ENCODE assay signal across 20 cellular contexts in genomic region chr7:117774943-117775342, GRCh38.
DNase-seq lines count a peak whose midpoint lies in the region; ATAC-seq and TF ChIP-seq lines count a peak whose summit lies in the region.
"Had no signal": no experiment of that assay in that cellular context is flagged by ENCODE, and none has a peak within 500 bp of the region (broad histone marks: within the 10 kb centered on the region; RNA-seq: fewer than 3 reads in every experiment).

No MANE protein-coding gene starts in this region.

- H4K20me1 ChIP-seq in Karpas-422 (ENCODE audit: insufficient read depth, low read depth, low read length): no peaks in the 10 kb centered on the region

- H3K27me3 ChIP-seq in left ventricle myocardium inferior (ENCODE audit: low read depth) (no peaks in the 10 kb centered on the region), H7 (ENCODE audit: control insufficient read depth, insufficient read depth, low read length) (no peaks in the 10 kb centered on the region), Karpas-422 (ENCODE audit: low read length) (no peaks in the 10 kb centered on the region)
- H3K27me3 ChIP-seq: MG63 had no signal

- peak; percentile 38 to 60 for ATAC-seq in left cardiac atrium
- ATAC-seq: K562 had no signal

- H3K4me1 ChIP-seq in left ventricle myocardium inferior (no peaks in the 10 kb centered on the region), Karpas-422 (ENCODE audit: low read length) (no peaks in the 10 kb centered on the region)

- H3K36me3 ChIP-seq in left ventricle myocardium inferior (no peaks in the 10 kb centered on the region), H7 (replicated peaks; ENCODE audit: control insufficient read depth, insufficient read depth, low read length) (peaks cover 2% of the 10 kb centered on the region), Karpas-422 (ENCODE audit: insufficient read depth, low read length) (no peaks in the 10 kb centered on the region)
- H3K36me3 ChIP-seq: MG63 had no signal

- peak; percentile 71 for DNase-seq in DMS79 treated with DMSO at 0.1 percent for 48 hours (lab: John Stamatoyannopoulos, UW)
- no peak for DNase-seq in DMS79 (lab: John Stamatoyannopoulos, UW)
- no peak for DNase-seq in left cardiac atrium
- no peak for DNase-seq in left ventricle myocardium inferior
- peak; percentile 14 for DNase-seq in fibroblast of peridontal ligament (ENCODE audit: extremely low read depth)
- no peak for DNase-seq in kidney tubule cell (ENCODE audit: low spot score)
- DNase-seq in H7: no peak
- DNase-seq in Karpas-422: no peak
- DNase-seq: Calu3; CD8-positive, alpha-beta memory T cell; MG63; NCI-H1694; NCI-H2081 treated with DMSO at 0.1 percent for 48 hours; NCI-H446; NCI-H524 treated with DMSO at 0.1 percent for 48 hours; NCI-H774; PC-9; SHP77 had no signal

- no peak overlapping the region for H3K9ac ChIP-seq in Karpas-422 (ENCODE audit: low read length)

- H2AFZ ChIP-seq in Karpas-422 (ENCODE audit: low read length): no peak overlapping the region
- H2AFZ ChIP-seq: PC-9 had no signal

- no peaks in the 10 kb centered on the region for H3K9me2 ChIP-seq in Karpas-422 (replicated peaks; ENCODE audit: insufficient read depth, low read length)

- H3K4me2 ChIP-seq in Karpas-422 (ENCODE audit: low read depth, low read length, poor library complexity, severe bottlenecking): no peak overlapping the region
- H3K4me2 ChIP-seq: PC-9 had no signal

- no peak overlapping the region for H3K4me3 ChIP-seq in left ventricle myocardium inferior
- H3K4me3 ChIP-seq in H7 (ENCODE audit: insufficient read depth, low read depth, low read length): no peak overlapping the region
- H3K4me3 ChIP-seq in Karpas-422 (ENCODE audit: low read length): no peak overlapping the region
- H3K4me3 ChIP-seq: K562, MG63, PC-9 had no signal

- TF ChIP-seq CTCF in left ventricle myocardium inferior (IDR thresholded peaks at IDR 0.05; ENCODE audit: borderline replicate concordance): no peak

- H3K9me3 ChIP-seq in left ventricle myocardium inferior (replicated peaks): no peaks in the 10 kb centered on the region
- H3K9me3 ChIP-seq in Karpas-422 (ENCODE audit: low read length): no peaks in the 10 kb centered on the region
- H3K9me3 ChIP-seq: MG63 had no signal

- H3K27ac ChIP-seq in left ventricle myocardium inferior (replicated peaks) (no peak overlapping the region), Karpas-422 (ENCODE audit: low read length) (no peak overlapping the region)
- H3K27ac ChIP-seq: 22Rv1, PC-9 had no signal

- no peaks in the 10 kb centered on the region for H3K79me2 ChIP-seq in Karpas-422 (ENCODE audit: low read length)

- intact Hi-C loops in left cardiac atrium (cut with DNase I): no loop called here
- intact Hi-C loops in left ventricle myocardium inferior (cut with micrococcal nuclease): no loop called here

Comparison
In these comparisons a context has a peak if more than half of its experiments do, and no peak if none do; other contexts are left out.
1. DNase-seq: peak in DMS79 treated with DMSO at 0.1 percent for 48 hours (single experiment) and fibroblast of peridontal ligament (single experiment); none in DMS79 (single experiment), left cardiac atrium (single experiment), left ventricle myocardium inferior (single experiment), kidney tubule cell (single experiment), H7 (single experiment) and Karpas-422 (single experiment).